Comparison of ENCODE assay signal across 8 cellular contexts in the genomic region with DNA sequence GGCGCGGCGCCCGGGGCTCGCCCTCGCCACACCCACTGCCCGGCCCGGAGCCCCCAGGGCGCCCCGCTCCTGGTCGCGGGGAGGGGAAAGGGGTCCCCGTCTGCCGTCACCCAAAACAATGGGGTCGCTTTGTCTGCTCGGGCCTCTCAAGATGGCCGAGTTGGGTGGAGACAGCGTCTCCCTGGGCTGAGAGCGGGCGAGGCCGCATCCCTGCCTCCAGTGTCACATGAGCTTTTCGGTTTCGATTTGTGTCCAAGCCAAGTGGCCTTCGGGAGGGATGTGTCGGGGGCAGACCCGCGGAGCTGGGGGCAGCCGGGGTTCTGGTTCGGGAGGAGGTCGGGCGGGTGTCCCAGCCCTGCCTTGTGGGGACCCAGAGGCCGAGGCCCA. TPM values are rescaled to one million over a fixed set of nuclear protein-coding genes. Genes with fewer than 3 reads are reported as not detected.
DNase-seq lines count a peak whose midpoint lies in the region; ATAC-seq and TF ChIP-seq lines count a peak whose summit lies in the region.

No MANE protein-coding gene starts in this region.

- H3K36me3 ChIP-seq in BE2C, result peaks cover 27% of the 10 kb centered on the region
- H3K36me3 ChIP-seq in NT2/D1 (ENCODE audit: insufficient read depth, insufficient read length, low read length), result peaks cover 27% of the 10 kb centered on the region

- peaks cover 36 to 47% of the 10 kb centered on the region in 2 donors for H3K4me1 Mint-ChIP-seq in natural killer cell

- no peaks in the 10 kb centered on the region for H3K36me3 Mint-ChIP-seq in natural killer cell

- H3K27me3 ChIP-seq in BE2C (no peaks in the 10 kb centered on the region), NT2/D1 (ENCODE audit: insufficient read depth, insufficient read length) (peaks cover 12% of the 10 kb centered on the region)

- H3K4me3 Mint-ChIP-seq in natural killer cell, result peak overlapping the region; percentile 87

- H3K4me3 ChIP-seq in BE2C (ENCODE audit: low read depth, low read length) (peak overlapping the region; percentile 96), NT2/D1 (ENCODE audit: insufficient read length, low read depth) (peak overlapping the region; percentile 88)

- peaks cover 0 to 2% of the 10 kb centered on the region in 2 donors for H3K27me3 Mint-ChIP-seq in natural killer cell (ENCODE audit: low read depth in 2 of 2)

- ATAC-seq in HG03342 (IDR thresholded peaks at IDR 0.05; ENCODE audit: unreplicated experiment) (peak; percentile 36), natural killer cell (peak; percentile 48 to 61 (median 49))

- peak; percentile 11 for TF ChIP-seq POLR2A in GM19193 (IDR thresholded peaks at IDR 0.05; ENCODE audit: extremely low read depth, insufficient read depth, insufficient read length)

- H3K9me3 ChIP-seq in BE2C, result no peaks in the 10 kb centered on the region
- no peaks in the 10 kb centered on the region for H3K9me3 ChIP-seq in NT2/D1 (ENCODE audit: insufficient read depth, low read length)

- intact Hi-C loops in natural killer cell (cut with micrococcal nuclease), result no loop called here

- H3K9ac ChIP-seq in NT2/D1 (ENCODE audit: insufficient read length, low read depth), result peak overlapping the region; percentile 96

- TF ChIP-seq CTCF in BE2C (IDR thresholded peaks at IDR 0.05; ENCODE audit: low read depth, low read length), result no peak
- TF ChIP-seq CTCF in natural killer cell (IDR thresholded peaks at IDR 0.05), result no peak

- peak; percentile 62 for DNase-seq in BE2C
- DNase-seq in NT2/D1 (ENCODE audit: low read depth, low spot score), result peak; percentile 22
- peak; percentile 29 to 38 for DNase-seq in activated T-helper 1 cell treated with anti-CD3 and anti-CD28 coated beads, Interleukin-2, amount 50 U/mL, for 16 hours (ENCODE audit: low read depth in 1 of 2, low spot score in 1 of 2)
- DNase-seq in fibroblast of gingiva (ENCODE audit: low read depth), result peak; percentile 60
- DNase-seq in natural killer cell, result peak; percentile 56
- DNase-seq in stromal cell of bone marrow (ENCODE audit: low read depth), result peak; percentile 42

- H3K9me3 Mint-ChIP-seq in natural killer cell, result no peaks in the 10 kb centered on the region

- H3K4me1 ChIP-seq in BE2C (peaks cover 22% of the 10 kb centered on the region), NT2/D1 (ENCODE audit: insufficient read depth, insufficient read length) (peaks cover 9% of the 10 kb centered on the region)

- H3K27ac Mint-ChIP-seq in natural killer cell, result peak overlapping the region; percentile 82 to 91

RNA-seq across cellular contexts. Expression of a gene that starts 0.8 kb away (rescaled TPM):
- polyA plus RNA-seq in BE2C (2012; ENCODE audit: insufficient read depth, insufficient read length, low read depth), result 459 TPM
- 100 to 1,000 TPM; 313 to 381 (median 349) TPM for total RNA-seq in natural killer cell

Comparison
In these comparisons a context has a peak if more than half of its experiments do, and no peak if none do; other contexts are left out.
1. Peak in every context shown above with its lines: DNase-seq, ATAC-seq and H3K4me3 ChIP-seq.